Comparison of ENCODE assay signal across 24 cellular contexts in genomic region chr7:38731195-38731594, GRCh38.
A peak's percentile ranks its signal among the peaks of the same experiment; 100 is the strongest.
DNase-seq lines count a peak whose midpoint lies in the region; ATAC-seq and TF ChIP-seq lines count a peak whose summit lies in the region.
"Had no signal": no experiment of that assay in that cellular context is flagged by ENCODE, and none has a peak within 500 bp of the region (broad histone marks: within the 10 kb centered on the region; RNA-seq: fewer than 3 reads in every experiment).

No MANE protein-coding gene starts in this region.

- dilution Hi-C loops in mammary epithelial cell (cut with HindIII; ENCODE audit: low sequenced_read_pairs): no loop called here

- POLR2A ChIA-PET in activated CD4-positive, alpha-beta memory T cell treated with anti-CD3 and anti-CD28 coated beads for 36 hours (lab: Charles Lee): no interaction called here

- H3K4me3 Mint-ChIP-seq in Calu3 (ENCODE audit: low read depth, unreplicated experiment): no peak overlapping the region
- H3K4me3 Mint-ChIP-seq in immature natural killer cell: no peak overlapping the region
- H3K4me3 Mint-ChIP-seq in activated CD4-positive, alpha-beta memory T cell treated with anti-CD3 and anti-CD28 coated beads for 36 hours: no peak overlapping the region
- H3K4me3 Mint-ChIP-seq: activated CD4-positive, alpha-beta T cell treated with anti-CD3 and anti-CD28 coated beads, Interleukin-2, amount 10 ng/mL, durations not matched to agents 24 days and 14 days; CD8-positive, alpha-beta memory T cell; stimulated activated naive B cell treated with anti-CD40 and anti-IgM and Interleukin-4, amounts not matched to agents 10 μg/mL and 1 μg/mL and 100 μg/mL, for 72 hours had no signal

- H3K27me3 ChIP-seq in mammary epithelial cell (ENCODE audit: insufficient read depth, low read length) (no peaks in the 10 kb centered on the region), esophagus squamous epithelium (no peaks in the 10 kb centered on the region)
- H3K27me3 ChIP-seq: neutrophil, testis had no signal

- intact Hi-C loops in Calu3 (cut with micrococcal nuclease; ENCODE audit: unreplicated experiment): no loop called here
- intact Hi-C loops in mammary epithelial cell (cut with micrococcal nuclease): no loop called here
- intact Hi-C loops in esophagus squamous epithelium (cut with DNase I): no loop called here
- intact Hi-C loops in left cardiac atrium (cut with DNase I): no loop called here
- intact Hi-C loops in activated CD4-positive, alpha-beta memory T cell treated with anti-CD3 and anti-CD28 coated beads for 36 hours (cut with micrococcal nuclease): no loop called here

- H3K9me3 Mint-ChIP-seq in Calu3 (ENCODE audit: low read depth, unreplicated experiment) (no peaks in the 10 kb centered on the region), immature natural killer cell (no peaks in the 10 kb centered on the region)
- H3K9me3 Mint-ChIP-seq in activated CD4-positive, alpha-beta memory T cell treated with anti-CD3 and anti-CD28 coated beads for 36 hours: no peaks in the 10 kb centered on the region
- H3K9me3 Mint-ChIP-seq: activated CD4-positive, alpha-beta T cell treated with anti-CD3 and anti-CD28 coated beads, Interleukin-2, amount 10 ng/mL, durations not matched to agents 24 days and 14 days; CD8-positive, alpha-beta memory T cell; stimulated activated naive B cell treated with anti-CD40 and anti-IgM and Interleukin-4, amounts not matched to agents 10 μg/mL and 1 μg/mL and 100 μg/mL, for 72 hours had no signal

- H3K27ac ChIP-seq in mammary epithelial cell (ENCODE audit: insufficient read depth, low read depth, low read length) (no peak overlapping the region), esophagus squamous epithelium (no peak overlapping the region)
- H3K27ac ChIP-seq: neutrophil, testis, VCaP had no signal

- H3K9me3 ChIP-seq in mammary epithelial cell (replicated peaks; ENCODE audit: insufficient read depth, low read length) (no peaks in the 10 kb centered on the region), esophagus squamous epithelium (no peaks in the 10 kb centered on the region)
- H3K9me3 ChIP-seq: neutrophil, testis had no signal

- no peak overlapping the region for H3K4me2 ChIP-seq in mammary epithelial cell (ENCODE audit: insufficient read depth, low read depth, low read length)

- H3K9ac ChIP-seq in mammary epithelial cell (ENCODE audit: insufficient read depth, low read length): no peak overlapping the region

- ATAC-seq in left cardiac atrium: no peak
- ATAC-seq: HepG2; Panc1; stimulated activated naive B cell treated with anti-CD40 and anti-IgM and Interleukin-4, amounts not matched to agents 10 μg/mL and 1 μg/mL and 100 μg/mL, for 72 hours had no signal

- H4K20me1 ChIP-seq in mammary epithelial cell (ENCODE audit: insufficient read depth, low read length): no peaks in the 10 kb centered on the region

- BruUV-seq in Calu3 (replicated peaks; lab: Mats Ljungman, UMichigan) (no TSS peak), mammary epithelial cell (replicated peaks; lab: Mats Ljungman, UMichigan) (no TSS peak)

- WGBS in mammary epithelial cell (ENCODE audit: low coverage, missing lambda C conversion rate): 95% methylated on average over 2 of the region's 2 CpGs
- 91 to 96% methylated on average over 2 of the region's 2 CpGs for WGBS in esophagus squamous epithelium, 2 donors

- no peaks in the 10 kb centered on the region for H3K79me2 ChIP-seq in mammary epithelial cell (ENCODE audit: insufficient read depth, low read length)

- in situ Hi-C loops in mammary epithelial cell (cut with MboI; ENCODE audit: low sequenced_read_pairs in 2 of 2): no loop called here

- H3K4me3 ChIP-seq in mammary epithelial cell (replicated peaks in 1 of 3; ENCODE audit: insufficient read depth in 1 of 3, low read depth in 2 of 3, low read length in 3 of 3) (no peak overlapping the region), esophagus squamous epithelium (no peak overlapping the region)
- H3K4me3 ChIP-seq: testis had no signal

- no peak for TF ChIP-seq POLR2A in esophagus squamous epithelium (IDR thresholded peaks at IDR 0.05)

- CTCF ChIA-PET in Calu3 (lab: Charles Lee) (interaction anchor here (0.6 kb wide), 1 partner anchor 1435 kb away, joined by 5 read pairs; no protein-coding TSS in a partner anchor), mammary epithelial cell (lab: Charles Lee; ENCODE audit: low non-redundant PET) (no interaction called here)
- CTCF ChIA-PET in activated CD4-positive, alpha-beta memory T cell treated with anti-CD3 and anti-CD28 coated beads for 36 hours (lab: Charles Lee): no interaction called here

- peaks cover 35% of the 10 kb centered on the region for H3K36me3 Mint-ChIP-seq in Calu3 (ENCODE audit: insufficient read depth, unreplicated experiment)
- H3K36me3 Mint-ChIP-seq in immature natural killer cell: peaks cover 14 to 41% (median 23%) of the 10 kb centered on the region in 3 donors
- H3K36me3 Mint-ChIP-seq in activated CD4-positive, alpha-beta memory T cell treated with anti-CD3 and anti-CD28 coated beads for 36 hours: peaks cover 25% of the 10 kb centered on the region

- TF ChIP-seq CTCF in Calu3 (IDR thresholded peaks at IDR 0.05; ENCODE audit: unreplicated experiment): no peak
- TF ChIP-seq CTCF in mammary epithelial cell (conservative IDR thresholded peaks at IDR 0.05 in 1 of 2, IDR thresholded peaks at IDR 0.05 in 1 of 2; ENCODE audit: extremely low read depth in 1 of 2, insufficient read depth in 1 of 2, low read depth in 1 of 2, low read length in 2 of 2): no peak
- no peak for TF ChIP-seq CTCF in esophagus squamous epithelium (IDR thresholded peaks at IDR 0.05)

- peaks cover 2% of the 10 kb centered on the region for H3K36me3 ChIP-seq in mammary epithelial cell (ENCODE audit: insufficient read depth, low read length)
- peaks cover 0 to 61% (median 0%) of the 10 kb centered on the region in 3 donors for H3K36me3 ChIP-seq in esophagus squamous epithelium

- H3K4me1 ChIP-seq in mammary epithelial cell (ENCODE audit: insufficient read depth, low read length): no peaks in the 10 kb centered on the region
- no peaks in the 10 kb centered on the region for H3K4me1 ChIP-seq in esophagus squamous epithelium
- H3K4me1 ChIP-seq: testis had no signal

- no peak overlapping the region for H2AFZ ChIP-seq in mammary epithelial cell (ENCODE audit: low read depth, low read length)

- H3K4me1 Mint-ChIP-seq in Calu3 (ENCODE audit: low read depth, unreplicated experiment) (peaks cover 6% of the 10 kb centered on the region), immature natural killer cell (no peaks in the 10 kb centered on the region)
- H3K4me1 Mint-ChIP-seq in activated CD4-positive, alpha-beta memory T cell treated with anti-CD3 and anti-CD28 coated beads for 36 hours (ENCODE audit: low read depth): no peaks in the 10 kb centered on the region
- H3K4me1 Mint-ChIP-seq: activated CD4-positive, alpha-beta T cell treated with anti-CD3 and anti-CD28 coated beads, Interleukin-2, amount 10 ng/mL, durations not matched to agents 24 days and 14 days; CD8-positive, alpha-beta memory T cell; stimulated activated naive B cell treated with anti-CD40 and anti-IgM and Interleukin-4, amounts not matched to agents 10 μg/mL and 1 μg/mL and 100 μg/mL, for 72 hours had no signal

- H3K27ac Mint-ChIP-seq in Calu3 (ENCODE audit: unreplicated experiment): peak overlapping the region; percentile 5
- H3K27ac Mint-ChIP-seq in immature natural killer cell: no peak overlapping the region
- no peak overlapping the region for H3K27ac Mint-ChIP-seq in activated CD4-positive, alpha-beta memory T cell treated with anti-CD3 and anti-CD28 coated beads for 36 hours
- H3K27ac Mint-ChIP-seq: activated CD4-positive, alpha-beta T cell treated with anti-CD3 and anti-CD28 coated beads, Interleukin-2, amount 10 ng/mL, durations not matched to agents 24 days and 14 days; stimulated activated naive B cell treated with anti-CD40 and anti-IgM and Interleukin-4, amounts not matched to agents 10 μg/mL and 1 μg/mL and 100 μg/mL, for 72 hours had no signal

- no peaks in the 10 kb centered on the region for H3K27me3 Mint-ChIP-seq in Calu3 (ENCODE audit: unreplicated experiment)
- H3K27me3 Mint-ChIP-seq in immature natural killer cell (ENCODE audit: low read depth in 3 of 3): peaks cover 0 to 3% (median 0%) of the 10 kb centered on the region in 3 donors
- no peaks in the 10 kb centered on the region for H3K27me3 Mint-ChIP-seq in activated CD4-positive, alpha-beta memory T cell treated with anti-CD3 and anti-CD28 coated beads for 36 hours
- H3K27me3 Mint-ChIP-seq: activated CD4-positive, alpha-beta T cell treated with anti-CD3 and anti-CD28 coated beads, Interleukin-2, amount 10 ng/mL, durations not matched to agents 24 days and 14 days; CD8-positive, alpha-beta memory T cell; stimulated activated naive B cell treated with anti-CD40 and anti-IgM and Interleukin-4, amounts not matched to agents 10 μg/mL and 1 μg/mL and 100 μg/mL, for 72 hours had no signal

- no peak for DNase-seq in Calu3
- DNase-seq in LHCN-M2 (ENCODE audit: low read depth): peak; percentile 45
- DNase-seq in mammary epithelial cell: peak; percentile 57
- DNase-seq in myocyte (ENCODE audit: low read depth): peak; percentile 30
- no peak for DNase-seq in esophagus squamous epithelium (lab: John Stamatoyannopoulos, UW)
- no peak for DNase-seq in immature natural killer cell
- no peak for DNase-seq in left cardiac atrium
- no peak for DNase-seq in activated CD4-positive, alpha-beta memory T cell treated with anti-CD3 and anti-CD28 coated beads for 36 hours
- DNase-seq: activated CD4-positive, alpha-beta T cell treated with anti-CD3 and anti-CD28 coated beads, Interleukin-2, amount 10 ng/mL, durations not matched to agents 24 days and 14 days; activated effector memory CD4-positive, alpha-beta T cell treated with Interleukin-2 at 50 U/mL for 16 hours; AML-193; CD8-positive, alpha-beta memory T cell; erythroblast; NCI-H1417; NCI-H2107; NCI-H510A; retina; stimulated activated CD4-positive, alpha-beta T cell treated with anti-CD3 and anti-CD28 coated beads, Interleukin-2, amount 100 ng/mL, for 48 hours; stimulated activated naive B cell treated with anti-CD40 and anti-IgM and Interleukin-4, amounts not matched to agents 10 μg/mL and 1 μg/mL and 100 μg/mL, for 72 hours; testis had no signal

Comparison
In these comparisons a context has a peak if more than half of its experiments do, and no peak if none do; other contexts are left out.
1. DNase-seq: peak in LHCN-M2 (single experiment), mammary epithelial cell (single experiment) and myocyte (single experiment); none in Calu3 (single experiment), esophagus squamous epithelium (single experiment), immature natural killer cell (0 of 3), left cardiac atrium (single experiment) and activated CD4-positive, alpha-beta memory T cell treated with anti-CD3 and anti-CD28 coated beads for 36 hours (single experiment).